ENCODE assay signal across 13 cellular contexts in genomic region chr10:44569193-44570091, GRCh38.
DNase-seq lines count a peak whose midpoint lies in the region; ATAC-seq, FAIRE-seq and TF ChIP-seq lines count a peak whose summit lies in the region.
"Had no signal": no experiment of that assay in that cellular context is flagged by ENCODE, and none has a peak within 500 bp of the region (broad histone marks: within the 10 kb centered on the region; RNA-seq: fewer than 3 reads in every experiment).

No MANE protein-coding gene starts in this region.

- no peak for TF ChIP-seq CTCF in fibroblast of mammary gland (conservative IDR thresholded peaks at IDR 0.05; ENCODE audit: control insufficient read depth, insufficient read depth, low read depth, low read length)

- peak; percentile 25 for DNase-seq in A172 (ENCODE audit: low spot score)
- peak; percentile 27 for DNase-seq in HTR-8/SVneo (ENCODE audit: insufficient read length, low spot score)
- peak; percentile 88 for DNase-seq in fibroblast of mammary gland (ENCODE audit: low read depth)
- peak; percentile 30 for DNase-seq in myocyte (ENCODE audit: low read depth)
- DNase-seq in activated T-cell treated with anti-CD3 and anti-CD28 coated beads, Interleukin-2, amount 50 U/mL, for 48 hours = no peak
- DNase-seq in iPS-NIHi11 (ENCODE audit: low spot score) = no peak
- DNase-seq in SK-N-DZ (ENCODE audit: low spot score) = no peak
- DNase-seq: ACHN, foreskin keratinocyte, PC-9 had no signal

- H3K4me3 ChIP-seq in fibroblast of mammary gland (ENCODE audit: control insufficient read depth, low read depth, low read length) = no peak overlapping the region
- H3K4me3 ChIP-seq: GM23338, PC-9, smooth muscle cell had no signal

- no peak for ATAC-seq in GM21786 (IDR thresholded peaks at IDR 0.05; ENCODE audit: unreplicated experiment)
- ATAC-seq: foreskin keratinocyte, GM23338 had no signal

- no peak for FAIRE-seq in HTR-8/SVneo (lab: Jason Lieb, UNC)

Comparison
In these comparisons a context has a peak if more than half of its experiments do, and no peak if none do; other contexts are left out.
1. DNase-seq: peak in A172 (single experiment), HTR-8/SVneo (single experiment), fibroblast of mammary gland (single experiment) and myocyte (single experiment); none in activated T-cell treated with anti-CD3 and anti-CD28 coated beads, Interleukin-2, amount 50 U/mL, for 48 hours (0 of 2), iPS-NIHi11 (single experiment) and SK-N-DZ (single experiment).